Comparison of ENCODE assay signal across 8 cellular contexts in the genomic region with DNA sequence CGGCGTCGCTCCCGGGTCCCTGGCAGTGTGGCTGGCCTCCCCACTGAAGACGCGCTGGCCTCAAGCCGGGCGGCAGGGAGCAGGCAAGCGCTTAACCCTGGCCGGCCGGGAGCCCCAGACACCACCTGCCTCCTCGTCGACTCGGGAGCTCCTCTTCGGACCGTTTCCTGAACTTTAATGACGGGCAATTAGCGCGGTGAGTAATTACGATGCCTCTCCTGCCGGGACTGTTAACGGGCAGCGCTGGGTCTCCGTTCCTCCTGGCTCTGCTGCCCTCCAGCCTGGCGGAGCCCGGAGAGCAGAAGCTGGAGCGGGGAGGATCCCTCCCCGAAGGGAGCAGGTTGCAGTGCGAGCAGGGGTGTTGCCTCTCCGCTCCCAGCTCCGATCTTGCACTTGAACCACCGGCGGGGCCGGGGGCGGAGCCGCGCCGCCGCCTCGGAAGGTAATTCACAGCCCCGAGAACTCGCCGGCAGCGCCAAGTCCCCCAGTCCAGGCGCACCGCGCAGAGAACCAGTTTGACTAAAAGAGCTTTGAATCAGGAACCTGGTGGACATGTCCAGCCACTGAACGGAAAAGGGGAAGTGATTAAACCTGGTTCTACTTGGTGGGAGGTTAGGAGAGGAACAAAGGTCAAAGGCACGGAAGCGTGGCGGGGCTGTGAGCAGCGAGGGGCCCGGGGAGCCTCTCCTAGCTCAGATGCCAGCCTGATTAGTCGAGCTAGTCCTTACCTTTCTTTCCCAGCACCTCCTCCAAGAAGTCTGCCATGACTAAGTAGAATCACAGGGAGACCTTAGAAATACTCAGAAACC. TPM values are rescaled to one million over a fixed set of nuclear protein-coding genes. Genes with fewer than 3 reads are reported as not detected.
DNase-seq lines count a peak whose midpoint lies in the region; ATAC-seq and TF ChIP-seq lines count a peak whose summit lies in the region.

No MANE protein-coding gene starts in this region.

- no peak; the same call in 1 of the 2 replicates for TF ChIP-seq CTCF in 22Rv1 (IDR thresholded peaks at IDR 0.05)

- peaks cover 37% of the 10 kb centered on the region for H3K27me3 ChIP-seq in mononuclear cell (ENCODE audit: insufficient read depth, low read length)

- H3K27ac ChIP-seq in 22Rv1 = peak overlapping the region; percentile 84

- peak; percentile 82 for DNase-seq in NCI-H146 (lab: John Stamatoyannopoulos, UW)
- peak; percentile 46 to 47 for DNase-seq in activated CD4-positive, alpha-beta T cell treated with anti-CD3 and anti-CD28 coated beads for 4 hours
- peak; percentile 25 for DNase-seq in effector CD8-positive, alpha-beta T cell (lab: John Stamatoyannopoulos, UW)
- DNase-seq in stimulated activated naive CD8-positive, alpha-beta T cell treated with anti-CD3 and anti-CD28 coated beads, Interleukin-15, Interleukin-2, amounts not matched to agents 100 U/mL and 50 U/mL, for 24 hours = peak; percentile 62
- DNase-seq in KG1 (lab: John Stamatoyannopoulos, UW) = no peak

- H3K4me3 ChIP-seq in mononuclear cell (ENCODE audit: low read length) = peak overlapping the region; percentile 25

- peaks cover 24% of the 10 kb centered on the region for H3K4me1 ChIP-seq in mononuclear cell (ENCODE audit: insufficient read depth, low read length)

- no peaks in the 10 kb centered on the region for H3K9me3 ChIP-seq in mononuclear cell (ENCODE audit: low read depth, low read length)

- ATAC-seq in GM18861 (IDR thresholded peaks at IDR 0.05; ENCODE audit: unreplicated experiment) = peak; percentile 65
- ATAC-seq in stimulated activated naive CD8-positive, alpha-beta T cell treated with anti-CD3 and anti-CD28 coated beads, Interleukin-15, Interleukin-2, amounts not matched to agents 100 U/mL and 50 U/mL, for 24 hours = peak; percentile 42

RNA-seq across cellular contexts. Expression of gene PLEKHA6, which starts 18.3 kb away (rescaled TPM):
- total RNA-seq in mononuclear cell = under 0.01 TPM

RNA-seq across cellular contexts. Expression of gene PPP1R15B, which starts 33.6 kb away (rescaled TPM):
- 206 TPM for total RNA-seq in mononuclear cell
